In genomic region chr3:160049570-160049969, GRCh38 we compare ENCODE assay signal across 15 cellular contexts.
DNase-seq lines count a peak whose midpoint lies in the region; ATAC-seq and TF ChIP-seq lines count a peak whose summit lies in the region.
"Had no signal": no experiment of that assay in that cellular context is flagged by ENCODE, and none has a peak within 500 bp of the region (broad histone marks: within the 10 kb centered on the region; RNA-seq: fewer than 3 reads in every experiment).

No MANE protein-coding gene starts in this region.

- H4K20me1 ChIP-seq in BLaER1 treated with 17β-estradiol and CSF1 and Interleukin-3, amounts not matched to agents 10 nM and 100 nM = no peaks in the 10 kb centered on the region

- TF ChIP-seq POLR2A in body of pancreas (IDR thresholded peaks at IDR 0.05) = no peak

- H3K4me1 ChIP-seq in BLaER1 treated with 17β-estradiol and CSF1 and Interleukin-3, amounts not matched to agents 10 nM and 100 nM = peaks cover 0 to 57% (median 8%) of the 10 kb centered on the region in 10 experiments; a peak in 10 of 20 replicates
- peaks cover 25% of the 10 kb centered on the region for H3K4me1 ChIP-seq in body of pancreas

- no peaks in the 10 kb centered on the region for H3K36me3 ChIP-seq in BLaER1 treated with 17β-estradiol and CSF1 and Interleukin-3, amounts not matched to agents 10 nM and 100 nM
- no peaks in the 10 kb centered on the region for H3K36me3 ChIP-seq in body of pancreas (replicated peaks in 1 of 2; ENCODE audit: insufficient read depth in 1 of 2, low read depth in 2 of 2)

- WGBS in body of pancreas, 2 donors = 54 to 56% methylated on average over 2 of the region's 2 CpGs

- DNase-seq in NCI-H774 (lab: John Stamatoyannopoulos, UW) = peak; percentile 14
- DNase-seq in body of pancreas = peak in 1 of 4 donors; percentile 14
- peak; percentile 6 for DNase-seq in retina
- DNase-seq in RKO (ENCODE audit: low spot score) = no peak
- DNase-seq in stimulated activated CD4-positive, alpha-beta T cell treated with anti-CD3 and anti-CD28 coated beads, Interleukin-2, amount 100 ng/mL, for 24 hours = no peak
- no peak for DNase-seq in epidermal melanocyte (ENCODE audit: insufficient read length, low spot score)
- DNase-seq: ACHN, DMS79 treated with DMSO at 0.1 percent for 48 hours, NCI-H1105 treated with DMSO at 0.1 percent for 48 hours, NCI-H2029, NCI-H2171 treated with DMSO at 0.1 percent for 48 hours, NCI-H446, NCI-H526 treated with DMSO at 0.1 percent for 48 hours, SW 1271 had no signal

- ATAC-seq in body of pancreas = peak; percentile 12

- H3K27me3 ChIP-seq in BLaER1 treated with 17β-estradiol and CSF1 and Interleukin-3, amounts not matched to agents 10 nM and 100 nM = no peaks in the 10 kb centered on the region
- no peaks in the 10 kb centered on the region for H3K27me3 ChIP-seq in body of pancreas

- H3K9ac ChIP-seq in BLaER1 treated with 17β-estradiol and CSF1 and Interleukin-3, amounts not matched to agents 10 nM and 100 nM = peak overlapping the region in 4 of 11 experiments; percentile 9 to 51 (median 30); a peak in 6 of 22 replicates

- peak overlapping the region in 5 of 11 experiments; percentile 22 to 85 (median 51); a peak in 8 of 22 replicates for H3K4me2 ChIP-seq in BLaER1 treated with 17β-estradiol and CSF1 and Interleukin-3, amounts not matched to agents 10 nM and 100 nM

- no peaks in the 10 kb centered on the region for H3K9me3 ChIP-seq in BLaER1 treated with 17β-estradiol and CSF1 and Interleukin-3, amounts not matched to agents 10 nM and 100 nM (replicated peaks in 1 of 11)
- no peaks in the 10 kb centered on the region for H3K9me3 ChIP-seq in body of pancreas

- H3K4me3 ChIP-seq in BLaER1 treated with 17β-estradiol and CSF1 and Interleukin-3, amounts not matched to agents 10 nM and 100 nM = no peak overlapping the region
- H3K4me3 ChIP-seq in body of pancreas = no peak overlapping the region

- intact Hi-C loops in body of pancreas (cut with DNase I) = no loop called here

- no peak for TF ChIP-seq CTCF in body of pancreas (IDR thresholded peaks at IDR 0.05)

- peak overlapping the region in 6 of 11 experiments; percentile 34 to 77 (median 64); a peak in 9 of 22 replicates for H3K27ac ChIP-seq in BLaER1 treated with 17β-estradiol and CSF1 and Interleukin-3, amounts not matched to agents 10 nM and 100 nM
- no peak overlapping the region for H3K27ac ChIP-seq in body of pancreas

Comparison
In these comparisons a context has a peak if more than half of its experiments do, and no peak if none do; other contexts are left out.
1. H3K27ac ChIP-seq: peak in BLaER1 treated with 17β-estradiol and CSF1 and Interleukin-3, amounts not matched to agents 10 nM and 100 nM (6 of 11); none in body of pancreas (0 of 4).
2. DNase-seq: peak in NCI-H774 (single experiment) and retina (single experiment); none in RKO (single experiment), stimulated activated CD4-positive, alpha-beta T cell treated with anti-CD3 and anti-CD28 coated beads, Interleukin-2, amount 100 ng/mL, for 24 hours (0 of 2) and epidermal melanocyte (single experiment).